8 cellular contexts compared by ENCODE assay signal in genomic region chr6:31827286-31828079, GRCh38. TPM values are rescaled to one million over a fixed set of nuclear protein-coding genes. Genes with fewer than 3 reads are reported as not detected.
DNase-seq lines count a peak whose midpoint lies in the region; ATAC-seq and TF ChIP-seq lines count a peak whose summit lies in the region.

Gene HSPA1B, plus strand, starts transcription at chr6:31827738. Its CDS starts 213 bp downstream, at chr6:31827951.

- H3K9ac ChIP-seq in BLaER1 treated with 17β-estradiol and CSF1 and Interleukin-3, amounts not matched to agents 10 nM and 100 nM: peak within 1 kb of the TSS; percentile 76 to 86 (median 83)

- H3K4me1 ChIP-seq in BLaER1 treated with 17β-estradiol and CSF1 and Interleukin-3, amounts not matched to agents 10 nM and 100 nM: peaks cover 44 to 60% (median 57%) of the 10 kb centered on the region in 10 experiments
- peaks cover 25 to 63% of the 10 kb centered on the region in 2 donors for H3K4me1 ChIP-seq in left lung

- intact Hi-C loops in left lung (cut with DNase I): no loop called here

- H3K4me3 ChIP-seq in BLaER1 treated with 17β-estradiol and CSF1 and Interleukin-3, amounts not matched to agents 10 nM and 100 nM: peak within 1 kb of the TSS; percentile 61 to 79 (median 72)
- peak within 1 kb of the TSS; percentile 19 to 62 for H3K4me3 ChIP-seq in left lung

- no peaks in the 10 kb centered on the region for H3K9me3 ChIP-seq in BLaER1 treated with 17β-estradiol and CSF1 and Interleukin-3, amounts not matched to agents 10 nM and 100 nM (replicated peaks in 1 of 11)
- H3K9me3 ChIP-seq in left lung: no peaks in the 10 kb centered on the region

- H3K27ac ChIP-seq in BLaER1 treated with 17β-estradiol and CSF1 and Interleukin-3, amounts not matched to agents 10 nM and 100 nM: peak within 1 kb of the TSS; percentile 77 to 92 (median 85)
- H3K27ac ChIP-seq in left lung: peak within 1 kb of the TSS; percentile 92 to 98

- peaks cover 0 to 26% (median 5%) of the 10 kb centered on the region in 11 experiments; a peak in 12 of 22 replicates for H4K20me1 ChIP-seq in BLaER1 treated with 17β-estradiol and CSF1 and Interleukin-3, amounts not matched to agents 10 nM and 100 nM

- H3K36me3 ChIP-seq in BLaER1 treated with 17β-estradiol and CSF1 and Interleukin-3, amounts not matched to agents 10 nM and 100 nM: peaks cover 0 to 9% (median 0%) of the 10 kb centered on the region in 11 experiments; a peak in 4 of 22 replicates
- no peaks in the 10 kb centered on the region for H3K36me3 ChIP-seq in left lung

- DNase-seq in NCI-H69 (lab: John Stamatoyannopoulos, UW): peak; percentile 100
- DNase-seq in activated CD4-positive, alpha-beta T cell treated with anti-CD3 and anti-CD28 coated beads, Interleukin-2, amount 50 U/mL, for 4 hours: peak; percentile 82 to 83
- DNase-seq in dermis blood vessel endothelial cell: peak; percentile 100
- peak; percentile 97 to 99 for DNase-seq in left lung
- peak; percentile 83 to 89 for DNase-seq in stimulated activated CD4-positive, alpha-beta T cell treated with anti-CD3 and anti-CD28 coated beads, Interleukin-2, amount 100 ng/mL, for 48 hours

- TF ChIP-seq CTCF in left lung (IDR thresholded peaks at IDR 0.05): no peak

- no peaks in the 10 kb centered on the region for H3K27me3 ChIP-seq in BLaER1 treated with 17β-estradiol and CSF1 and Interleukin-3, amounts not matched to agents 10 nM and 100 nM
- H3K27me3 ChIP-seq in left lung: no peaks in the 10 kb centered on the region

- H3K4me2 ChIP-seq in BLaER1 treated with 17β-estradiol and CSF1 and Interleukin-3, amounts not matched to agents 10 nM and 100 nM: peak within 1 kb of the TSS; percentile 86 to 98 (median 92)

- ATAC-seq in GM19328 (IDR thresholded peaks at IDR 0.05; ENCODE audit: unreplicated experiment) (peak; percentile 70), HG03520 (IDR thresholded peaks at IDR 0.05; ENCODE audit: unreplicated experiment) (peak; percentile 60), left lung (peak; percentile 70)

RNA-seq across cellular contexts. Expression of gene HSPA1B, which starts in this region (rescaled TPM):
- 68.8 and 71.5 TPM in 2 replicates for total RNA-seq in dermis blood vessel endothelial cell
- 100 to 1,000 TPM; 104 to 180 TPM for total RNA-seq in left lung

Comparison
In these comparisons a context has a peak if more than half of its experiments do, and no peak if none do; other contexts are left out.
1. Peak in every context shown above with its lines: DNase-seq, ATAC-seq, H3K4me3 ChIP-seq and H3K27ac ChIP-seq.